8 cellular contexts compared by ENCODE assay signal in the genomic region with DNA sequence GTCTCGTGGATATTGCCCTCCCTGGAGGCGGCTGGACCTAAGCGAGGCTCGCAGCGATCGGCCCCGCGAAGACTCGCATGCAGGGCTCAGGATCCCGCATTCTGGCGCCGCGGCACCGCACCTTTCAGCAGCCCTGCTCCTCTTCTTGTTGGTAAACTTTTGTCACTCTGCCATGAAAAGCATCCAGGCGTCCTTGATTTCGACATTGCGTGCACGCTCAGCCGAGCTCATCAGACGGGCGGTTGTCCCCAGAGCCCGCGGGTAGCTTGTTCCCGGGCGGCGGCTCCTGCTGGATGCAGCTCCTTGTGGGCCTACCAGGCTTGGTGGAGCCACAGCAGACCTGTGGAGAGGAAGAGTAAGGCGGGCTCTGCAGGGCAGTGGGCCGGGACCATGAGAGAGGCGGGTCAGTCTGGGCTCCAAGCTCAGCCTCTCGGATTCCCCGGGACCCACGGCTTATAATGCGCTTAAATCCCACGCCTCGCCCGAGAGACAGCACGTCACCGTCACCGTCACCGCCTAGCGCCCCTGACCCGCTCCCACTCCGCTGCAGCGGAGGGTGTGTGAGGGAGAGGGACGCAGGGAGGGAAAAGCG. TPM values are rescaled to one million over a fixed set of nuclear protein-coding genes. Genes with fewer than 3 reads are reported as not detected.
A peak's percentile ranks its signal among the peaks of the same experiment; 100 is the strongest.
DNase-seq lines count a peak whose midpoint lies in the region; ATAC-seq and TF ChIP-seq lines count a peak whose summit lies in the region.

No MANE protein-coding gene starts in this region.

- H3K36me3 Mint-ChIP-seq in activated CD8-positive, alpha-beta memory T cell treated with anti-CD3 and anti-CD28 coated beads, Interleukin-2, amount 10 ng/mL, durations not matched to agents 7 days and 5 days: peaks cover 11% of the 10 kb centered on the region
- peaks cover 6% of the 10 kb centered on the region for H3K36me3 Mint-ChIP-seq in neural progenitor cell

- DNase-seq in activated CD8-positive, alpha-beta memory T cell treated with anti-CD3 and anti-CD28 coated beads, Interleukin-2, amount 10 ng/mL, durations not matched to agents 7 days and 5 days: peak; percentile 40
- no peak for DNase-seq in activated CD8-positive, alpha-beta memory T cell treated with anti-CD3 and anti-CD28 coated beads for 24 hours
- DNase-seq in RWPE2 (ENCODE audit: low spot score): no peak
- peak; percentile 57 for DNase-seq in neural progenitor cell (ENCODE audit: low spot score)
- no peak for DNase-seq in NCI-H187 (lab: John Stamatoyannopoulos, UW)

- H3K79me2 ChIP-seq in neural progenitor cell (ENCODE audit: low read depth): no peaks in the 10 kb centered on the region

- H3K9ac ChIP-seq in endocrine pancreas (ENCODE audit: control insufficient read depth, insufficient read depth, low read length) (peak overlapping the region; percentile 51), neural progenitor cell (no peak overlapping the region)

- H3K9me3 Mint-ChIP-seq in activated CD8-positive, alpha-beta memory T cell treated with anti-CD3 and anti-CD28 coated beads, Interleukin-2, amount 10 ng/mL, durations not matched to agents 7 days and 5 days (ENCODE audit: low read depth): peaks cover 4% of the 10 kb centered on the region
- peaks cover 22% of the 10 kb centered on the region for H3K9me3 Mint-ChIP-seq in neural progenitor cell

- no peak for TF ChIP-seq CTCF in RWPE2 (IDR thresholded peaks at IDR 0.05; ENCODE audit: poor library complexity, severe bottlenecking)
- no peak for TF ChIP-seq CTCF in neural progenitor cell (IDR thresholded peaks at IDR 0.05)

- ATAC-seq in activated CD8-positive, alpha-beta memory T cell treated with anti-CD3 and anti-CD28 coated beads, Interleukin-2, amount 10 ng/mL, durations not matched to agents 7 days and 5 days: no peak
- ATAC-seq in RWPE2 (ENCODE audit: low read depth): no peak
- ATAC-seq in GM19395 (IDR thresholded peaks at IDR 0.05; ENCODE audit: unreplicated experiment): no peak
- no peak for ATAC-seq in HG02870 (IDR thresholded peaks at IDR 0.05; ENCODE audit: unreplicated experiment)

- no peaks in the 10 kb centered on the region for H4K20me1 ChIP-seq in neural progenitor cell (ENCODE audit: low read depth)

- peaks cover 14% of the 10 kb centered on the region for H3F3A ChIP-seq in neural progenitor cell (ENCODE audit: low read depth)

- peaks cover 7% of the 10 kb centered on the region; the same call in 1 of the 2 replicates for H3K36me3 ChIP-seq in RWPE2 (ENCODE audit: low read depth)
- no peaks in the 10 kb centered on the region for H3K36me3 ChIP-seq in endocrine pancreas (ENCODE audit: control insufficient read depth, insufficient read depth, low read length)
- H3K36me3 ChIP-seq in neural progenitor cell: peaks cover 9% of the 10 kb centered on the region

- peak overlapping the region; percentile 100 for H2AFZ ChIP-seq in neural progenitor cell (replicated peaks)

- no peaks in the 10 kb centered on the region for H3K27me3 ChIP-seq in RWPE2 (ENCODE audit: insufficient read depth, poor library complexity, severe bottlenecking)
- no peaks in the 10 kb centered on the region for H3K27me3 ChIP-seq in endocrine pancreas (ENCODE audit: control insufficient read depth, insufficient read depth, low read length)
- peaks cover 50% of the 10 kb centered on the region for H3K27me3 ChIP-seq in neural progenitor cell

- no peak overlapping the region for H3K27ac ChIP-seq in RWPE2 (ENCODE audit: poor library complexity, severe bottlenecking)
- no peak overlapping the region for H3K27ac ChIP-seq in neural progenitor cell

- no peaks in the 10 kb centered on the region for H3K4me1 ChIP-seq in RWPE2 (ENCODE audit: insufficient read depth, poor library complexity, severe bottlenecking)
- H3K4me1 ChIP-seq in endocrine pancreas (ENCODE audit: control insufficient read depth, insufficient read depth, low read length): peaks cover 8% of the 10 kb centered on the region
- peaks cover 12% of the 10 kb centered on the region for H3K4me1 ChIP-seq in neural progenitor cell

- peaks cover 52% of the 10 kb centered on the region for H3K27me3 Mint-ChIP-seq in activated CD8-positive, alpha-beta memory T cell treated with anti-CD3 and anti-CD28 coated beads, Interleukin-2, amount 10 ng/mL, durations not matched to agents 7 days and 5 days
- H3K27me3 Mint-ChIP-seq in neural progenitor cell (ENCODE audit: insufficient read depth, low read depth): peaks cover 21% of the 10 kb centered on the region

- H3K4me2 ChIP-seq in neural progenitor cell: peak overlapping the region; percentile 89

- CTCF ChIA-PET in activated CD8-positive, alpha-beta memory T cell treated with anti-CD3 and anti-CD28 coated beads, Interleukin-2, amount 10 ng/mL, durations not matched to agents 7 days and 5 days (lab: Charles Lee): interaction anchor here (1.5 kb wide), 1 partner anchor 82 kb away, joined by 3 read pairs; no protein-coding TSS in a partner anchor

- H3K4me3 ChIP-seq in RWPE2 (ENCODE audit: severe bottlenecking) (peak overlapping the region; percentile 53), endocrine pancreas (ENCODE audit: control insufficient read depth, insufficient read depth, low read length) (peak overlapping the region; percentile 74), neural progenitor cell (peak overlapping the region; percentile 77)

- no peaks in the 10 kb centered on the region for H3K9me3 ChIP-seq in RWPE2 (ENCODE audit: severe bottlenecking)
- H3K9me3 ChIP-seq in endocrine pancreas (ENCODE audit: control insufficient read depth, low read length): no peaks in the 10 kb centered on the region
- peaks cover 11% of the 10 kb centered on the region for H3K9me3 ChIP-seq in neural progenitor cell (ENCODE audit: low read depth)

- peak overlapping the region; percentile 58 for H3K4me3 Mint-ChIP-seq in activated CD8-positive, alpha-beta memory T cell treated with anti-CD3 and anti-CD28 coated beads, Interleukin-2, amount 10 ng/mL, durations not matched to agents 7 days and 5 days
- peak overlapping the region; percentile 85 for H3K4me3 Mint-ChIP-seq in neural progenitor cell

- no peak overlapping the region for H3K27ac Mint-ChIP-seq in activated CD8-positive, alpha-beta memory T cell treated with anti-CD3 and anti-CD28 coated beads, Interleukin-2, amount 10 ng/mL, durations not matched to agents 7 days and 5 days
- H3K27ac Mint-ChIP-seq in neural progenitor cell: no peak overlapping the region

- peaks cover 11% of the 10 kb centered on the region for H3K4me1 Mint-ChIP-seq in activated CD8-positive, alpha-beta memory T cell treated with anti-CD3 and anti-CD28 coated beads, Interleukin-2, amount 10 ng/mL, durations not matched to agents 7 days and 5 days
- peaks cover 9% of the 10 kb centered on the region for H3K4me1 Mint-ChIP-seq in neural progenitor cell

RNA-seq across cellular contexts. Expression of a gene that starts 1.8 kb away (rescaled TPM):
- 1 to 10 TPM in 1 of 2 experiments, under 1 TPM in 1; 0.19 to 1.5 TPM for total RNA-seq in activated CD8-positive, alpha-beta memory T cell treated with anti-CD3 and anti-CD28 coated beads, Interleukin-2, amount 10 ng/mL, durations not matched to agents 7 days and 5 days
- total RNA-seq in neural progenitor cell (ENCODE audit: low replicate concordance): 2.3 and 3.0 TPM in 2 replicates

Comparison
In these comparisons a context has a peak if more than half of its experiments do, and no peak if none do; other contexts are left out.
1. DNase-seq: peak in activated CD8-positive, alpha-beta memory T cell treated with anti-CD3 and anti-CD28 coated beads, Interleukin-2, amount 10 ng/mL, durations not matched to agents 7 days and 5 days (single experiment) and neural progenitor cell (single experiment); none in activated CD8-positive, alpha-beta memory T cell treated with anti-CD3 and anti-CD28 coated beads for 24 hours (single experiment), RWPE2 (single experiment) and NCI-H187 (0 of 2).
2. Peak in every context shown above with its lines, with median percentiles within 50 percentile points of each other: H3K4me3 ChIP-seq.